In the genomic region with DNA sequence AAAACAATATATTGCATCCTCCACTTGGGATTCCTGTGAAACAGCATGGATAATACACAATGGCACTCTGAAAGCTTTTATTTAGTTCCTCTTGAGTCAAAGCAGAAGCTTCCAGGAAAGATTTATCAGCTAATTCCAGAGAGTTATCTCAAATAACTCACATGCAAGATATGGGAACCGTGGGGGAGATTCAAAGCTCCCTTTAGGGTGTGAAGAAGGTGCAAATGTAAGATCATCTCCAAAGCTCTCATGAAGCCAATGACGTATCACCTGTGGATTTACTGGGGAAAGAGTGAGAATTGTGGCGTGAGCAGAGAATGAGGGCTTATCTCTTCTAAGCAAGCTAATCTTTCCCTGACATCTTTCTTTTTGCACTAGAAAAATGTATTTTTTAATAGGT, we compare ENCODE assay signal across 1 cellular context.
TF ChIP-seq lines count a peak whose summit lies in the region.

No MANE protein-coding gene starts in this region.

TF ChIP-seq in K562, 482 proteins besides CTCF, POLR2A, EP300 and RAD21 (continued from another document):
- TF ChIP-seq SRSF9 (IDR thresholded peaks at IDR 0.05; ENCODE audit: borderline replicate concordance, low read depth, low read length) (no peak), ZNF253 (CRISPR knock-in tag; conservative IDR thresholded peaks at IDR 0.05) (no peak), CBFA2T3 (IDR thresholded peaks at IDR 0.05) (peak; percentile 45), KLF16 (IDR thresholded peaks at IDR 0.05) (0 out of 2 replicates have a peak, but pooled peaks have one; percentile 8), RBM39 (optimal IDR thresholded peaks at IDR 0.05; ENCODE audit: low read depth, low read length) (no peak), ARNT (IDR thresholded peaks at IDR 0.05) (no peak), TAF15 (IDR thresholded peaks at IDR 0.05; ENCODE audit: low read depth, low read length) (no peak)
